Comparison of ENCODE assay signal across 14 cellular contexts in genomic region chr1:22517936-22518335, GRCh38. TPM values are rescaled to one million over a fixed set of nuclear protein-coding genes. Genes with fewer than 3 reads are reported as not detected.
DNase-seq lines count a peak whose midpoint lies in the region; TF ChIP-seq lines count a peak whose summit lies in the region.
"Had no signal": no experiment of that assay in that cellular context is flagged by ENCODE, and none has a peak within 500 bp of the region (broad histone marks: within the 10 kb centered on the region; RNA-seq: fewer than 3 reads in every experiment).

No MANE protein-coding gene starts in this region.

- no peak overlapping the region for H3K9ac ChIP-seq in mesenchymal stem cell (ENCODE audit: low read length)

- H3K18ac ChIP-seq in mesenchymal stem cell (ENCODE audit: low read depth in 1 of 2, low read length in 2 of 2): no peak overlapping the region

- no peak overlapping the region for H4K8ac ChIP-seq in mesenchymal stem cell (ENCODE audit: low read length)

- DNase-seq in NCI-H2227 (lab: John Stamatoyannopoulos, UW; ENCODE audit: unreplicated experiment): peak; percentile 75
- DNase-seq in coronary artery (ENCODE audit: low spot score): no peak
- no peak for DNase-seq in mesenchymal stem cell
- no peak for DNase-seq in mesothelial cell of epicardium (ENCODE audit: low spot score in 2 of 2, unreplicated experiment in 2 of 2)
- no peak for DNase-seq in activated CD8-positive, alpha-beta memory T cell treated with anti-CD3 and anti-CD28 coated beads for 24 hours
- DNase-seq in NCI-H2107 treated with DMSO at 0.1 percent for 48 hours (lab: John Stamatoyannopoulos, UW; ENCODE audit: unreplicated experiment): no peak
- DNase-seq: CD8-positive, alpha-beta T cell; KG1; SHP77 had no signal

- H3K36me3 ChIP-seq in HEK293 (ENCODE audit: control insufficient read depth in 2 of 2, insufficient read depth in 1 of 2, low read length in 2 of 2) (peaks cover 0 to 94% of the 10 kb centered on the region in 2 experiments; a peak in 1 of 3 replicates), mesenchymal stem cell (ENCODE audit: control insufficient read depth in 1 of 2, insufficient read depth in 2 of 2, low read depth in 1 of 2, low read length in 2 of 2) (peaks cover 53 to 93% of the 10 kb centered on the region in 2 experiments)

- H3K36me3 Mint-ChIP-seq in mesothelial cell of epicardium: peaks cover 55% of the 10 kb centered on the region

- no peak overlapping the region for H2BK12ac ChIP-seq in mesenchymal stem cell (ENCODE audit: low read length in 2 of 2)

- H3K4me3 ChIP-seq in HEK293 (ENCODE audit: low read depth, low read length): no peak overlapping the region
- H3K4me3 ChIP-seq in coronary artery: no peak overlapping the region
- no peak overlapping the region for H3K4me3 ChIP-seq in mesenchymal stem cell (ENCODE audit: insufficient read depth in 1 of 2, low read depth in 1 of 2, low read length in 2 of 2)
- H3K4me3 ChIP-seq: GM23338 had no signal

- no peak overlapping the region for H3K4me2 ChIP-seq in mesenchymal stem cell (ENCODE audit: low read length, poor library complexity, severe bottlenecking)
- H3K4me2 ChIP-seq: GM23338 had no signal

- H3K4ac ChIP-seq in mesenchymal stem cell (ENCODE audit: low read depth in 1 of 2, low read length in 2 of 2): no peak overlapping the region

- no peak overlapping the region for H2BK15ac ChIP-seq in mesenchymal stem cell (ENCODE audit: low read depth, poor library complexity, severe bottlenecking)

- H3K79me1 ChIP-seq in mesenchymal stem cell (replicated peaks; ENCODE audit: low read length, poor library complexity, severe bottlenecking): no peaks in the 10 kb centered on the region

- H3K27me3 Mint-ChIP-seq in mesothelial cell of epicardium (ENCODE audit: low read depth): no peaks in the 10 kb centered on the region

- POLR2A ChIA-PET in HEK293 (lab: Yijun Ruan, JAX): no interaction called here

- no peaks in the 10 kb centered on the region for H3K27me3 ChIP-seq in mesenchymal stem cell (ENCODE audit: control insufficient read depth in 1 of 2, insufficient read depth in 1 of 2, low read length in 2 of 2)

- no peak overlapping the region for H3K23ac ChIP-seq in mesenchymal stem cell (ENCODE audit: low read length in 2 of 2)

- no peaks in the 10 kb centered on the region for H3K4me1 Mint-ChIP-seq in mesothelial cell of epicardium
- H3K4me1 Mint-ChIP-seq: GM23338 had no signal

- no peak overlapping the region for H2AK5ac ChIP-seq in mesenchymal stem cell (ENCODE audit: low read length, severe bottlenecking)

- H2BK5ac ChIP-seq in mesenchymal stem cell (ENCODE audit: low read depth, low read length, poor library complexity, severe bottlenecking): no peak overlapping the region

- TF ChIP-seq CTCF in HEK293 (tag by site-specific recombination; IDR thresholded peaks at IDR 0.05): no peak
- TF ChIP-seq CTCF in coronary artery (IDR thresholded peaks at IDR 0.05): no peak
- no peak for TF ChIP-seq CTCF in mesothelial cell of epicardium (IDR thresholded peaks at IDR 0.05; ENCODE audit: unreplicated experiment)

- H4K91ac ChIP-seq in mesenchymal stem cell (ENCODE audit: low read length): no peak overlapping the region

- no peaks in the 10 kb centered on the region for H3K4me1 ChIP-seq in HEK293 (ENCODE audit: control insufficient read depth, insufficient read depth, low read length)
- peaks cover 5% of the 10 kb centered on the region for H3K4me1 ChIP-seq in mesenchymal stem cell (ENCODE audit: control insufficient read depth, insufficient read depth, low read depth, low read length)

- no peak overlapping the region for H3K27ac Mint-ChIP-seq in mesothelial cell of epicardium
- H3K27ac Mint-ChIP-seq: CD8-positive, alpha-beta T cell; GM23338 had no signal

- CTCF ChIA-PET in HEK293 (lab: Yijun Ruan, JAX): no interaction called here

- 91% methylated on average over 7 of the region's 7 CpGs for WGBS in mesenchymal stem cell

- no peak overlapping the region for H2AFZ ChIP-seq in mesenchymal stem cell (ENCODE audit: low read depth, low read length)
- H2AFZ ChIP-seq: GM23338 had no signal

- H3K27ac ChIP-seq in HEK293 (ENCODE audit: extremely low read depth, low read depth, low read length): no peak overlapping the region
- peak overlapping the region; percentile 3 to 29 for H3K27ac ChIP-seq in coronary artery
- H3K27ac ChIP-seq in mesenchymal stem cell (ENCODE audit: low read length, poor library complexity, severe bottlenecking): peak overlapping the region; percentile 30

- no peak overlapping the region for H2BK120ac ChIP-seq in mesenchymal stem cell (ENCODE audit: low read depth, low read length)

- H3K4me3 Mint-ChIP-seq in mesothelial cell of epicardium: no peak overlapping the region
- H3K4me3 Mint-ChIP-seq: CD8-positive, alpha-beta T cell; GM23338 had no signal

- no peak overlapping the region for H3K14ac ChIP-seq in mesenchymal stem cell (ENCODE audit: low read length in 2 of 2)

- H3K9me3 Mint-ChIP-seq in mesothelial cell of epicardium: no peaks in the 10 kb centered on the region
- H3K9me3 Mint-ChIP-seq: CD8-positive, alpha-beta T cell; GM23338 had no signal

- H3K9me3 ChIP-seq in HEK293 (ENCODE audit: control insufficient read depth, insufficient read depth, low read depth, low read length) (no peaks in the 10 kb centered on the region), mesenchymal stem cell (ENCODE audit: control insufficient read depth, low read length) (no peaks in the 10 kb centered on the region)

TF ChIP-seq in HEK293, 187 proteins besides CTCF, POLR2A, EP300 and RAD21:
- no peak for TF ChIP-seq ZNF366 (tag by site-specific recombination; conservative IDR thresholded peaks at IDR 0.05)
- TF ChIP-seq GLI4 (tag by site-specific recombination; IDR thresholded peaks at IDR 0.05): no peak
- TF ChIP-seq KLF1 (tag by site-specific recombination; IDR thresholded peaks at IDR 0.05): no peak
- TF ChIP-seq ZNF302 (tag by site-specific recombination; IDR thresholded peaks at IDR 0.05; ENCODE audit: low read depth): no peak
- no peak for TF ChIP-seq REPIN1 (tag by site-specific recombination; IDR thresholded peaks at IDR 0.05; ENCODE audit: low read depth)
- TF ChIP-seq ZNF157 (tag by site-specific recombination; IDR thresholded peaks at IDR 0.05): no peak
- no peak for TF ChIP-seq ZNF121 (tag by site-specific recombination; IDR thresholded peaks at IDR 0.05)
- no peak for TF ChIP-seq ZNF140 (tag by site-specific recombination; IDR thresholded peaks at IDR 0.05)
- TF ChIP-seq ZNF274 (IDR thresholded peaks at IDR 0.05; ENCODE audit: low read length): no peak
- no peak for TF ChIP-seq ZNF274 (tag by site-specific recombination; IDR thresholded peaks at IDR 0.05; ENCODE audit: borderline replicate concordance)
- no peak for TF ChIP-seq SP2 (tag by site-specific recombination; IDR thresholded peaks at IDR 0.05)
- TF ChIP-seq FEZF1 (tag by site-specific recombination; IDR thresholded peaks at IDR 0.05): 0 out of 2 replicates have a peak, but pooled peaks have one; percentile 11
- TF ChIP-seq ZEB2 (tag by site-specific recombination; IDR thresholded peaks at IDR 0.05): no peak
- TF ChIP-seq ZIC2 (tag by site-specific recombination; IDR thresholded peaks at IDR 0.05): peak; percentile 14; the same call in 1 of the 2 replicates
- TF ChIP-seq OVOL3 (tag by site-specific recombination; IDR thresholded peaks at IDR 0.05): no peak

RNA-seq across cellular contexts. Expression of gene EPHA8, which starts 45.4 kb away (rescaled TPM):
- polyA plus RNA-seq in mesenchymal stem cell (2013, experiment 1 of 2): not detected
- polyA plus RNA-seq in mesenchymal stem cell (2013, experiment 2 of 2): not detected
- 0.09 TPM in 1 of 3 replicates, not detected in the others for total RNA-seq in mesothelial cell of epicardium
- total RNA-seq: CD8-positive, alpha-beta T cell; M059J had no signal
- polyA plus RNA-seq: AG04450, BJ had no signal
